25 cellular contexts compared by ENCODE assay signal in genomic region chr17:10380631-10381408, GRCh38. TPM values are rescaled to one million over a fixed set of nuclear protein-coding genes. Genes with fewer than 3 reads are reported as not detected.
A peak's percentile ranks its signal among the peaks of the same experiment; 100 is the strongest.
DNase-seq lines count a peak whose midpoint lies in the region; ATAC-seq, FAIRE-seq and TF ChIP-seq lines count a peak whose summit lies in the region.
"Had no signal": no experiment of that assay in that cellular context is flagged by ENCODE, and none has a peak within 500 bp of the region (broad histone marks: within the 10 kb centered on the region; RNA-seq: fewer than 3 reads in every experiment).

No MANE protein-coding gene starts in this region.

- FAIRE-seq in RCC 7860 (lab: Jason Lieb, UNC) = peak; percentile 31
- FAIRE-seq: GM12878, urothelium cell line had no signal

- no peak overlapping the region for H3K4me3 ChIP-seq in fibroblast of pulmonary artery (replicated peaks; ENCODE audit: low read depth, low read length)
- no peak overlapping the region for H3K4me3 ChIP-seq in skeletal muscle cell (ENCODE audit: low read depth, low read length)
- H3K4me3 ChIP-seq: GM12878 had no signal

- no peak for ATAC-seq in HG03520 (IDR thresholded peaks at IDR 0.05; ENCODE audit: unreplicated experiment)
- ATAC-seq: GM12878; naive thymus-derived CD8-positive, alpha-beta T cell; T-cell had no signal

- DNase-seq in Daoy (ENCODE audit: low read depth) (peak; percentile 58), RCC 7860 (ENCODE audit: low spot score) (no peak), fibroblast of pulmonary artery (ENCODE audit: low read depth) (peak; percentile 62), skeletal muscle cell (ENCODE audit: low read depth) (peak; percentile 52), medulla oblongata (ENCODE audit: extremely low spot score) (no peak), nucleus accumbens (lab: John Stamatoyannopoulos, UW) (no peak)
- DNase-seq: activated CD4-positive, CD25-positive, alpha-beta regulatory T cell treated with anti-CD3 and anti-CD28 coated beads, Interleukin-2, amount 50 U/mL, for 72 hours; activated T-cell treated with anti-CD3 and anti-CD28 coated beads, Interleukin-2, amount 50 U/mL, for 1 hour; CD8-positive, alpha-beta memory T cell; cerebellar nuclear complex; effector CD8-positive, alpha-beta T cell; Kasumi-1; naive thymus-derived CD8-positive, alpha-beta T cell; NCI-H1048; NCI-H1930; NCI-H2227 treated with DMSO at 0.1 percent for 48 hours; NCI-H748 treated with DMSO at 0.1 percent for 48 hours; SHP77; substantia nigra; T-cell had no signal

- TF ChIP-seq CTCF in fibroblast of pulmonary artery (IDR thresholded peaks at IDR 0.05; ENCODE audit: low read length, missing control alignments) = no peak

RNA-seq across cellular contexts. Expression of gene MYH13, which starts 8.0 kb away (rescaled TPM):
- total RNA-seq in Daoy (2014; rRNA removed; shearing (Covaris generic)) = under 0.01 TPM in 1 of 2 replicates, not detected in the other
- total RNA-seq: CD8-positive, alpha-beta memory T cell; HT1080; naive thymus-derived CD8-positive, alpha-beta T cell; OCI-LY7; T-cell had no signal

RNA-seq across cellular contexts. Expression of gene MYH8, which starts 40.9 kb away (rescaled TPM):
- total RNA-seq in Daoy (2014; rRNA removed; shearing (Covaris generic)) = not detected in 2 replicates
- total RNA-seq: CD8-positive, alpha-beta memory T cell; GM12878; HT1080; naive thymus-derived CD8-positive, alpha-beta T cell; OCI-LY7; T-cell had no signal

Comparison
In these comparisons a context has a peak if more than half of its experiments do, and no peak if none do; other contexts are left out.
1. DNase-seq: peak in Daoy (single experiment), fibroblast of pulmonary artery (single experiment) and skeletal muscle cell (single experiment); none in RCC 7860 (single experiment), medulla oblongata (single experiment) and nucleus accumbens (0 of 56).